ENCODE assay signal across 19 cellular contexts in the genomic region with DNA sequence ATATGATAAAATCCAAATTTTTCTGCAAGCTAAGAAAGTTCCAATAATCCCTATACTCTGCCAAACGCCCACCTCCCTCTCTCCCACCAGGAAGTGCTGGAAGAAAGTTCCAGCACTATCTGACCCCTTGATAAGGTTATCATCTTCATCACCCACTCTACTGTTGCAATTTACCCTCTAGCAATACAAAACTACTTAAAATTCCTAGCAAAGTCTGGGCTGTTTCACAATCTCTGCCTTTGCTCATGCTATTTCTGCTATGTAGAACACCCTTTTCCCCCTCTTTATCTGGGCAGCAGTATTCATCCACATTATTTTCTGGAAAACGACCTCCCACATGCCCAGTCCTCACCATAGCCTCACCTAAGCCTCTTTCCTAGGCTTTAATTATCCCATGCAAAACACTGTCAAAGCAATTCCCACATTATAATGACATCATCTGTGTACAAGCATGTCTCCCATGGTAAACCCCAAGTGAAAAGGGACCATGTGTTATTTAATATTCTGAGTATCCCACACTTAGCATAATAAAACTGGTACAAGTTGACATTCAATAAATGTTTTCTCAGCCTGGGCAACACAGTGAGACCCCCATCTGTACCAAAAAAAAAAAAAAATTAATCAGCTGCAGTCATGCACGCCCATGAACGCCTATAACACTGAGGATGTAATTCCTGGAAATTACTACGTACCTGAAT. TPM values are rescaled to one million over a fixed set of nuclear protein-coding genes. Genes with fewer than 3 reads are reported as not detected.
DNase-seq lines count a peak whose midpoint lies in the region; ATAC-seq, FAIRE-seq and TF ChIP-seq lines count a peak whose summit lies in the region.
"Had no signal": no experiment of that assay in that cellular context is flagged by ENCODE, and none has a peak within 500 bp of the region (broad histone marks: within the 10 kb centered on the region; RNA-seq: fewer than 3 reads in every experiment).

No MANE protein-coding gene starts in this region.

- H3K4me1 ChIP-seq in CD4-positive, CD25-positive, alpha-beta regulatory T cell (ENCODE audit: control insufficient read depth, insufficient read depth, low read length, poor library complexity, severe bottlenecking) = peaks cover 19% of the 10 kb centered on the region
- H3K4me1 ChIP-seq in GM23338 (ENCODE audit: insufficient read depth) (peaks cover 27% of the 10 kb centered on the region), mesenchymal stem cell (ENCODE audit: control insufficient read depth, insufficient read depth, low read depth, low read length) (peaks cover 5% of the 10 kb centered on the region), ovary (ENCODE audit: insufficient read depth) (peaks cover 6% of the 10 kb centered on the region)
- H3K4me1 ChIP-seq: ascending aorta had no signal

- H3K4me3 Mint-ChIP-seq in CD4-positive, CD25-positive, alpha-beta regulatory T cell = no peak overlapping the region
- no peak overlapping the region for H3K4me3 Mint-ChIP-seq in GM23338
- H3K4me3 Mint-ChIP-seq: neural crest cell had no signal

- H3K14ac ChIP-seq in mesenchymal stem cell (ENCODE audit: low read length in 2 of 2) = no peak overlapping the region

- H2BK5ac ChIP-seq in mesenchymal stem cell (ENCODE audit: low read depth, low read length, poor library complexity, severe bottlenecking) = no peak overlapping the region

- TF ChIP-seq POLR2A in ovary (IDR thresholded peaks at IDR 0.05) = no peak

- no peak overlapping the region for H2AK5ac ChIP-seq in mesenchymal stem cell (ENCODE audit: low read length, severe bottlenecking)

- H3K9me2 ChIP-seq in GM23338 (ENCODE audit: insufficient read depth) = no peaks in the 10 kb centered on the region

- intact Hi-C loops in ovary (cut with DNase I) = no loop called here

- DNase-seq in CD4-positive, CD25-positive, alpha-beta regulatory T cell = no peak
- DNase-seq in GM23338 (ENCODE audit: low spot score) = no peak
- peak; percentile 22 to 79 for DNase-seq in cardiac fibroblast (ENCODE audit: low read depth in 2 of 2)
- peak; percentile 63 for DNase-seq in mesenchymal stem cell
- DNase-seq in frontal cortex (ENCODE audit: low spot score in 2 of 2) = no peak
- DNase-seq in ovary = no peak
- no peak for DNase-seq in NCI-H748 (lab: John Stamatoyannopoulos, UW; ENCODE audit: unreplicated experiment)
- no peak for DNase-seq in RKO (ENCODE audit: low spot score)
- DNase-seq: activated CD4-positive, alpha-beta T cell treated with anti-CD3 and anti-CD28 coated beads, Interleukin-2, amount 50 U/mL, for 48 hours; activated effector memory CD4-positive, alpha-beta T cell treated with Interleukin-2 at 50 U/mL for 16 hours; DMS153; NCI-H2171; SIG-M5 had no signal

- no peak overlapping the region for H4K91ac ChIP-seq in mesenchymal stem cell (ENCODE audit: low read length)

- no peak overlapping the region for H3K4me2 ChIP-seq in GM23338
- no peak overlapping the region for H3K4me2 ChIP-seq in mesenchymal stem cell (ENCODE audit: low read length, poor library complexity, severe bottlenecking)

- H3K9me3 Mint-ChIP-seq in CD4-positive, CD25-positive, alpha-beta regulatory T cell = no peaks in the 10 kb centered on the region
- no peaks in the 10 kb centered on the region for H3K9me3 Mint-ChIP-seq in GM23338
- H3K9me3 Mint-ChIP-seq: neural crest cell had no signal

- H3K36me3 ChIP-seq in CD4-positive, CD25-positive, alpha-beta regulatory T cell (ENCODE audit: control insufficient read depth, insufficient read depth, low read length) = no peaks in the 10 kb centered on the region
- H3K36me3 ChIP-seq in GM23338 (ENCODE audit: insufficient read depth) (no peaks in the 10 kb centered on the region; the same call in none of the 2 replicates), mesenchymal stem cell (ENCODE audit: control insufficient read depth in 1 of 2, insufficient read depth in 2 of 2, low read depth in 1 of 2, low read length in 2 of 2) (no peaks in the 10 kb centered on the region), ovary (no peaks in the 10 kb centered on the region)
- H3K36me3 ChIP-seq: ascending aorta had no signal

- FAIRE-seq in frontal cortex (lab: Jason Lieb, UNC) = no peak
- FAIRE-seq: TTC549 had no signal

- H3K79me1 ChIP-seq in mesenchymal stem cell (replicated peaks; ENCODE audit: low read length, poor library complexity, severe bottlenecking) = peaks cover 8% of the 10 kb centered on the region

- H4K20me1 ChIP-seq in GM23338 (replicated peaks; ENCODE audit: insufficient read depth) = peaks cover 78% of the 10 kb centered on the region

- no peak overlapping the region for H2BK120ac ChIP-seq in mesenchymal stem cell (ENCODE audit: low read depth, low read length)

- H3K27ac ChIP-seq in CD4-positive, CD25-positive, alpha-beta regulatory T cell (ENCODE audit: insufficient read depth, low read length, poor library complexity, severe bottlenecking) = no peak overlapping the region
- peak overlapping the region; percentile 11; the same call in 1 of the 2 replicates for H3K27ac ChIP-seq in GM23338 (ENCODE audit: low read depth)
- H3K27ac ChIP-seq in mesenchymal stem cell (ENCODE audit: low read length, poor library complexity, severe bottlenecking) = no peak overlapping the region
- no peak overlapping the region for H3K27ac ChIP-seq in ovary
- H3K27ac ChIP-seq: ascending aorta had no signal

- no peak overlapping the region for H2BK15ac ChIP-seq in mesenchymal stem cell (ENCODE audit: low read depth, poor library complexity, severe bottlenecking)

- no peaks in the 10 kb centered on the region for H3K9me3 ChIP-seq in CD4-positive, CD25-positive, alpha-beta regulatory T cell (ENCODE audit: control insufficient read depth in 2 of 2, low read length in 2 of 2)
- no peaks in the 10 kb centered on the region for H3K9me3 ChIP-seq in mesenchymal stem cell (ENCODE audit: control insufficient read depth, low read length)
- H3K9me3 ChIP-seq in ovary = no peaks in the 10 kb centered on the region
- H3K9me3 ChIP-seq: ascending aorta had no signal

- no peak for TF ChIP-seq EP300 in ovary (IDR thresholded peaks at IDR 0.05)

- H3K23ac ChIP-seq in mesenchymal stem cell (ENCODE audit: low read length in 2 of 2) = no peak overlapping the region

- no peak for ATAC-seq in CD4-positive, CD25-positive, alpha-beta regulatory T cell (ENCODE audit: low read depth in 2 of 2)
- no peak for ATAC-seq in GM23338

- no peaks in the 10 kb centered on the region for H3K27me3 Mint-ChIP-seq in CD4-positive, CD25-positive, alpha-beta regulatory T cell
- H3K27me3 Mint-ChIP-seq in GM23338 (ENCODE audit: insufficient read depth, low read depth, poor library complexity) = no peaks in the 10 kb centered on the region

- H3K27ac Mint-ChIP-seq in CD4-positive, CD25-positive, alpha-beta regulatory T cell = peak overlapping the region; percentile 19 to 76 (median 42)
- no peak overlapping the region for H3K27ac Mint-ChIP-seq in GM23338

- H4K8ac ChIP-seq in mesenchymal stem cell (ENCODE audit: low read length) = no peak overlapping the region

- 68% methylated on average over 5 of the region's 5 CpGs for WGBS in mesenchymal stem cell
- WGBS in ovary, 3 donors = 71% methylated on average over 5 of the region's 5 CpGs

- H3K9ac ChIP-seq in mesenchymal stem cell (ENCODE audit: low read length) = no peak overlapping the region

- H3K27me3 ChIP-seq in CD4-positive, CD25-positive, alpha-beta regulatory T cell (ENCODE audit: control insufficient read depth, insufficient read depth, low read length) = no peaks in the 10 kb centered on the region
- H3K27me3 ChIP-seq in GM23338 (ENCODE audit: insufficient read depth) (no peaks in the 10 kb centered on the region), mesenchymal stem cell (ENCODE audit: control insufficient read depth in 1 of 2, insufficient read depth in 1 of 2, low read length in 2 of 2) (no peaks in the 10 kb centered on the region), ovary (no peaks in the 10 kb centered on the region)
- H3K27me3 ChIP-seq: ascending aorta had no signal

- peaks cover 5% of the 10 kb centered on the region for H3F3A ChIP-seq in GM23338 (replicated peaks; ENCODE audit: low read depth)

- H3K79me2 ChIP-seq in GM23338 (replicated peaks; ENCODE audit: insufficient read depth) = peaks cover 99% of the 10 kb centered on the region

- H2AFZ ChIP-seq in GM23338 = no peak overlapping the region
- no peak overlapping the region for H2AFZ ChIP-seq in mesenchymal stem cell (ENCODE audit: low read depth, low read length)

- peaks cover 0 to 26% (median 18%) of the 10 kb centered on the region in 4 donors for H3K4me1 Mint-ChIP-seq in CD4-positive, CD25-positive, alpha-beta regulatory T cell
- H3K4me1 Mint-ChIP-seq in GM23338 = peaks cover 34% of the 10 kb centered on the region

- H3K18ac ChIP-seq in mesenchymal stem cell (ENCODE audit: low read depth in 1 of 2, low read length in 2 of 2) = no peak overlapping the region

- H3K4me3 ChIP-seq in CD4-positive, CD25-positive, alpha-beta regulatory T cell (ENCODE audit: low read depth, low read length) = no peak overlapping the region
- H3K4me3 ChIP-seq in GM23338 = no peak overlapping the region
- H3K4me3 ChIP-seq in cardiac fibroblast (replicated peaks in 1 of 2; ENCODE audit: low read depth in 2 of 2, low read length in 2 of 2) = no peak overlapping the region
- no peak overlapping the region for H3K4me3 ChIP-seq in mesenchymal stem cell (ENCODE audit: insufficient read depth in 1 of 2, low read depth in 1 of 2, low read length in 2 of 2)
- H3K4me3 ChIP-seq in ovary = no peak overlapping the region
- H3K4me3 ChIP-seq: ascending aorta, lung had no signal

- TF ChIP-seq CTCF in GM23338 (conservative IDR thresholded peaks at IDR 0.05; ENCODE audit: low read depth in 2 of 2) (no peak), cardiac fibroblast (IDR thresholded peaks at IDR 0.05; ENCODE audit: low read depth, low read length) (no peak), ovary (IDR thresholded peaks at IDR 0.05) (no peak)

- no peak overlapping the region for H3K4ac ChIP-seq in mesenchymal stem cell (ENCODE audit: low read depth in 1 of 2, low read length in 2 of 2)

- H2BK12ac ChIP-seq in mesenchymal stem cell (ENCODE audit: low read length in 2 of 2) = no peak overlapping the region

- H3K36me3 Mint-ChIP-seq in CD4-positive, CD25-positive, alpha-beta regulatory T cell = no peaks in the 10 kb centered on the region
- peaks cover 26% of the 10 kb centered on the region for H3K36me3 Mint-ChIP-seq in GM23338 (ENCODE audit: low read depth)

RNA-seq across cellular contexts. Expression of gene F11R, which starts 11.9 kb away (rescaled TPM):
- total RNA-seq in CD4-positive, CD25-positive, alpha-beta regulatory T cell = 18.4 TPM
- 10 to 100 TPM in 1 of 4 donors, 1 to 10 TPM in 3; 6.3 to 11.2 (median 7.9) TPM for polyA plus RNA-seq in CD4-positive, CD25-positive, alpha-beta regulatory T cell
- total RNA-seq in GM23338 (2014; rRNA removed; shearing (Covaris generic)) = 169 and 194 TPM in 2 replicates
- polyA plus RNA-seq in GM23338 (2016; fragmentation: Nextera tagmentation; extraction: Ambion mirVana) = 51.0 and 51.8 TPM in 2 replicates
- polyA plus RNA-seq in mesenchymal stem cell (2013, experiment 1 of 2) = 4.0 TPM
- polyA plus RNA-seq in mesenchymal stem cell (2013, experiment 2 of 2) = 4.8 TPM
- total RNA-seq in frontal cortex = 9.4 TPM
- total RNA-seq in ovary = 10 to 100 TPM; 14.8 to 62.7 (median 34.9) TPM
- 10 to 100 TPM; 26.1 to 68.5 TPM for polyA plus RNA-seq in ovary

RNA-seq across cellular contexts. Expression of gene TSTD1, which starts 29.8 kb away (rescaled TPM):
- 61.3 TPM for total RNA-seq in CD4-positive, CD25-positive, alpha-beta regulatory T cell
- polyA plus RNA-seq in CD4-positive, CD25-positive, alpha-beta regulatory T cell = 100 to 1,000 TPM; 340 to 451 (median 422) TPM
- total RNA-seq in GM23338 (2014; rRNA removed; shearing (Covaris generic)) = 94.9 and 102 TPM in 2 replicates
- 244 and 257 TPM in 2 replicates for polyA plus RNA-seq in GM23338 (2016; fragmentation: Nextera tagmentation; extraction: Ambion mirVana)
- polyA plus RNA-seq in mesenchymal stem cell (2013, experiment 1 of 2) = 0.57 TPM
- 0.51 TPM for polyA plus RNA-seq in mesenchymal stem cell (2013, experiment 2 of 2)
- 32.6 TPM for total RNA-seq in frontal cortex
- total RNA-seq in ovary = 100 to 1,000 TPM in 1 of 7 donors, 10 to 100 TPM in 6; 32.6 to 200 (median 50.3) TPM
- 100 to 1,000 TPM in 1 of 2 donors, 10 to 100 TPM in 1; 13.6 to 107 TPM for polyA plus RNA-seq in ovary
- total RNA-seq: ascending aorta, H4 had no signal

RNA-seq across cellular contexts. Expression of gene USF1, which starts 36.8 kb away (rescaled TPM):
- total RNA-seq in CD4-positive, CD25-positive, alpha-beta regulatory T cell = 102 TPM
- 1 to 10 TPM; 4.2 to 8.1 (median 6.1) TPM for polyA plus RNA-seq in CD4-positive, CD25-positive, alpha-beta regulatory T cell
- 71.7 and 74.8 TPM in 2 replicates for total RNA-seq in GM23338 (2014; rRNA removed; shearing (Covaris generic))
- polyA plus RNA-seq in GM23338 (2016; fragmentation: Nextera tagmentation; extraction: Ambion mirVana) = 23.6 and 23.8 TPM in 2 replicates
- 22.4 TPM for polyA plus RNA-seq in mesenchymal stem cell (2013, experiment 1 of 2)
- polyA plus RNA-seq in mesenchymal stem cell (2013, experiment 2 of 2) = 21.8 TPM
- 186 TPM for total RNA-seq in frontal cortex
- 10 to 100 TPM; 28.1 to 49.6 (median 44.0) TPM for total RNA-seq in ovary
- polyA plus RNA-seq in ovary = 10 to 100 TPM; 38.8 to 54.8 TPM

RNA-seq across cellular contexts. Expression of gene ITLN2, which starts 54.4 kb away (rescaled TPM):
- not detected for total RNA-seq in CD4-positive, CD25-positive, alpha-beta regulatory T cell
- not detected for polyA plus RNA-seq in CD4-positive, CD25-positive, alpha-beta regulatory T cell
- total RNA-seq in GM23338 (2014; rRNA removed; shearing (Covaris generic)) = 7.0 and 12.8 TPM in 2 replicates
- 7.2 and 8.0 TPM in 2 replicates for polyA plus RNA-seq in GM23338 (2016; fragmentation: Nextera tagmentation; extraction: Ambion mirVana)
- not detected for polyA plus RNA-seq in mesenchymal stem cell (2013, experiment 1 of 2)
- not detected for polyA plus RNA-seq in mesenchymal stem cell (2013, experiment 2 of 2)
- not detected for total RNA-seq in frontal cortex
- 1 to 10 TPM in 6 of 7 donors, under 1 TPM in 1; 0.53 to 7.2 (median 2.1) TPM for total RNA-seq in ovary
- polyA plus RNA-seq in ovary = 1 to 10 TPM; 3.4 to 7.6 TPM
- total RNA-seq: ascending aorta, H4, ureter had no signal

Comparison
In these comparisons a context has a peak if more than half of its experiments do, and no peak if none do; other contexts are left out.
1. DNase-seq: peak in cardiac fibroblast (2 of 2) and mesenchymal stem cell (single experiment); none in CD4-positive, CD25-positive, alpha-beta regulatory T cell (0 of 3), GM23338 (single experiment), frontal cortex (0 of 2), ovary (0 of 5), NCI-H748 (single experiment) and RKO (single experiment).